In genomic region chr2:65450810-65451209, GRCh38 we compare ENCODE assay signal across 39 cellular contexts.
"Had no signal": no experiment of that assay in that cellular context is flagged by ENCODE, and none has a peak within 500 bp of the region (broad histone marks: within the 10 kb centered on the region; RNA-seq: fewer than 3 reads in every experiment).

No MANE protein-coding gene starts in this region.

- H3K4me3 Mint-ChIP-seq: activated B cell treated with CpG ODN at 0.5 μM for 24 hours; activated CD4-positive, alpha-beta memory T cell treated with anti-CD3 and anti-CD28 coated beads for 36 hours; activated CD8-positive, alpha-beta memory T cell treated with anti-CD3 and anti-CD28 coated beads, Interleukin-2, amount 10 ng/mL, durations not matched to agents 7 days and 5 days; activated naive CD4-positive, alpha-beta T cell treated with anti-CD3 and anti-CD28 coated beads, Interleukin-2, amount 10 ng/mL, durations not matched to agents 7 days and 5 days; activated naive CD8-positive, alpha-beta T cell; activated naive CD8-positive, alpha-beta T cell treated with anti-CD3 and anti-CD28 coated beads, Interleukin-2, amount 50 U/mL, for 24 hours; brain; T-cell had no signal

- ATAC-seq: activated CD8-positive, alpha-beta memory T cell treated with anti-CD3 and anti-CD28 coated beads, Interleukin-2, amount 10 ng/mL, durations not matched to agents 7 days and 5 days; activated naive CD8-positive, alpha-beta T cell treated with anti-CD3 and anti-CD28 coated beads, Interleukin-2, amount 50 U/mL, for 24 hours; PC-3; Right ventricle myocardium inferior; SK-N-SH treated with all-trans-retinoic acid at 6 μM for 48 hours; T-cell had no signal

- H3K9ac ChIP-seq: KMS-11 had no signal

- H3K27ac ChIP-seq: KMS-11, RWPE1, VCaP had no signal

- H3K36me3 Mint-ChIP-seq: activated CD4-positive, alpha-beta memory T cell treated with anti-CD3 and anti-CD28 coated beads for 36 hours; activated CD8-positive, alpha-beta memory T cell treated with anti-CD3 and anti-CD28 coated beads, Interleukin-2, amount 10 ng/mL, durations not matched to agents 7 days and 5 days; activated naive CD4-positive, alpha-beta T cell treated with anti-CD3 and anti-CD28 coated beads, Interleukin-2, amount 10 ng/mL, durations not matched to agents 7 days and 5 days; activated naive CD8-positive, alpha-beta T cell; T-cell had no signal

- H3K27ac Mint-ChIP-seq: activated B cell treated with CpG ODN at 0.5 μM for 24 hours; activated CD4-positive, alpha-beta memory T cell treated with anti-CD3 and anti-CD28 coated beads for 36 hours; activated CD8-positive, alpha-beta memory T cell treated with anti-CD3 and anti-CD28 coated beads, Interleukin-2, amount 10 ng/mL, durations not matched to agents 7 days and 5 days; activated naive CD4-positive, alpha-beta T cell treated with anti-CD3 and anti-CD28 coated beads, Interleukin-2, amount 10 ng/mL, durations not matched to agents 7 days and 5 days; activated naive CD8-positive, alpha-beta T cell; activated naive CD8-positive, alpha-beta T cell treated with anti-CD3 and anti-CD28 coated beads, Interleukin-2, amount 50 U/mL, for 24 hours; brain; T-cell had no signal

- H3K4me2 ChIP-seq: KMS-11 had no signal

- H3K4me1 Mint-ChIP-seq: activated B cell treated with CpG ODN at 0.5 μM for 24 hours; activated CD8-positive, alpha-beta memory T cell treated with anti-CD3 and anti-CD28 coated beads, Interleukin-2, amount 10 ng/mL, durations not matched to agents 7 days and 5 days; activated naive CD4-positive, alpha-beta T cell treated with anti-CD3 and anti-CD28 coated beads, Interleukin-2, amount 10 ng/mL, durations not matched to agents 7 days and 5 days; activated naive CD8-positive, alpha-beta T cell treated with anti-CD3 and anti-CD28 coated beads, Interleukin-2, amount 50 U/mL, for 24 hours; brain; T-cell had no signal

- FAIRE-seq: bronchial epithelial cell, RCC 7860 had no signal

- H3K9me3 Mint-ChIP-seq: activated B cell treated with CpG ODN at 0.5 μM for 24 hours; activated CD4-positive, alpha-beta memory T cell treated with anti-CD3 and anti-CD28 coated beads for 36 hours; activated naive CD4-positive, alpha-beta T cell treated with anti-CD3 and anti-CD28 coated beads, Interleukin-2, amount 10 ng/mL, durations not matched to agents 7 days and 5 days; activated naive CD8-positive, alpha-beta T cell treated with anti-CD3 and anti-CD28 coated beads, Interleukin-2, amount 50 U/mL, for 24 hours; T-cell had no signal

- DNase-seq: activated B cell treated with CpG ODN at 0.5 μM for 24 hours; activated CD4-positive, alpha-beta memory T cell treated with anti-CD3 and anti-CD28 coated beads for 36 hours; activated CD4-positive, alpha-beta T cell treated with anti-CD3 and anti-CD28 coated beads for 4 hours; activated CD4-positive, alpha-beta T cell treated with anti-CD3 and anti-CD28 coated beads, Interleukin-2, amount 50 U/mL, for 1 hour; activated CD4-positive, CD25-positive, alpha-beta regulatory T cell treated with anti-CD3 and anti-CD28 coated beads, Interleukin-2, amount 50 U/mL, for 72 hours; activated CD8-positive, alpha-beta memory T cell treated with anti-CD3 and anti-CD28 coated beads for 24 hours; activated CD8-positive, alpha-beta memory T cell treated with anti-CD3 and anti-CD28 coated beads, Interleukin-2, amount 10 ng/mL, durations not matched to agents 7 days and 5 days; activated CD8-positive, alpha-beta memory T cell treated with anti-CD3 and anti-CD28 coated beads, Interleukin-2, amount 50 U/mL, for 48 hours; activated effector memory CD4-positive, alpha-beta T cell treated with Interleukin-2 at 50 U/mL for 16 hours; activated naive CD4-positive, alpha-beta T cell treated with anti-CD3 and anti-CD28 coated beads, Interleukin-2, amount 10 ng/mL, durations not matched to agents 7 days and 5 days; activated naive CD8-positive, alpha-beta T cell treated with anti-CD3 and anti-CD28 coated beads, Interleukin-2, amount 50 U/mL, for 24 hours; activated T-cell treated with anti-CD3 and anti-CD28 coated beads, Interleukin-2, amount 50 U/mL, for 48 hours; anterior cingulate cortex; caudate nucleus; MM.1S; NCI-H1092 treated with DMSO at 0.1 percent for 48 hours; NCI-H1417; NCI-H146; NCI-H187; NCI-H2029 treated with DMSO at 0.1 percent for 48 hours; NCI-H2107; NCI-H2171 treated with DMSO at 0.1 percent for 48 hours; NCI-H2227 treated with DMSO at 0.1 percent for 48 hours; NCI-H446; NCI-H510A treated with DMSO at 0.1 percent for 48 hours; PC-3; SIG-M5; T-helper 2 cell; T-helper 9 cell had no signal
